ENCODE assay signal across 11 cellular contexts in the genomic region with DNA sequence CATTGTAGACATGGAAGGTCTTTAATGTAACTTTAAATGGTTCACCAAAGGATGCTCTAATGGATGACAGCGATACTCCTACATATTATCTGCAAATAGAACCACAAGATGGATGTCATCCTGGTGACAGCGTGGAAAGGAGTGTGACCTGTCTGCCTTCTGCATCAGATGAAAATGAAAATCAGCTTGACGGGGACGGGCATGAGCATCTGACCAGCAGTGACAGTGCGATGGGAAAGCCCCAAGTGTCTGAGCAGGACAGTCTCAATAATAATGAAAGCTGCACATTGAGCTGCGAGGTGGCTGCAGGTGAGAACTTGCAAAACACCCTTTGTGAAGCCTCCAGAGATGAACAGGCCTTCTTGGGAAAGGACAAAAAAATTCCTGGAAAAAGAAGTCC. TPM values are rescaled to one million over a fixed set of nuclear protein-coding genes. Genes with fewer than 3 reads are reported as not detected.
DNase-seq lines count a peak whose midpoint lies in the region; ATAC-seq and TF ChIP-seq lines count a peak whose summit lies in the region.
"Had no signal": no experiment of that assay in that cellular context is flagged by ENCODE, and none has a peak within 500 bp of the region (broad histone marks: within the 10 kb centered on the region; RNA-seq: fewer than 3 reads in every experiment).

No MANE protein-coding gene starts in this region.

- CTCF ChIA-PET in SK-N-SH (lab: Yijun Ruan, JAX), result interaction anchor here (1.0 to 1.6 kb wide), 2 partner anchors 8 to 15 kb away, joined by 3 read pairs; no protein-coding TSS in a partner anchor

- ATAC-seq in SK-N-SH treated with all-trans-retinoic acid at 6 μM for 48 hours, result no peak
- ATAC-seq in GM19468 (IDR thresholded peaks at IDR 0.05; ENCODE audit: extremely low read depth, unreplicated experiment), result peak; percentile 91
- peak; percentile 97 for ATAC-seq in HG03064 (IDR thresholded peaks at IDR 0.05; ENCODE audit: low read depth, unreplicated experiment)
- ATAC-seq in left colon, result peak; percentile 19
- ATAC-seq in gastroesophageal sphincter, result no peak

- H3K9me2 ChIP-seq in SK-N-SH, result no peaks in the 10 kb centered on the region

- peaks cover 9 to 23% of the 10 kb centered on the region in 2 experiments for H3K36me3 ChIP-seq in SK-N-SH (replicated peaks in 1 of 2; ENCODE audit: control insufficient read depth in 1 of 2, insufficient read depth in 2 of 2, low read length in 1 of 2)
- H3K36me3 ChIP-seq in gastroesophageal sphincter, result peaks cover 0 to 17% of the 10 kb centered on the region in 2 donors

- peaks cover 48% of the 10 kb centered on the region for H3F3A ChIP-seq in SK-N-SH (replicated peaks; ENCODE audit: insufficient read depth)

- H3K4me3 ChIP-seq in SK-N-SH (ENCODE audit: low read depth in 2 of 2, low read length in 1 of 2) (no peak overlapping the region), gastroesophageal sphincter (no peak overlapping the region)

- H3K9me3 ChIP-seq in SK-N-SH, result no peaks in the 10 kb centered on the region
- H3K9me3 ChIP-seq in gastroesophageal sphincter, result no peaks in the 10 kb centered on the region

- H3K9ac ChIP-seq in SK-N-SH, result no peak overlapping the region

- TF ChIP-seq CTCF in SK-N-SH (IDR thresholded peaks at IDR 0.05) (no peak), gastroesophageal sphincter (IDR thresholded peaks at IDR 0.05) (no peak)

- H3K27me3 ChIP-seq in SK-N-SH (ENCODE audit: insufficient read depth) (no peaks in the 10 kb centered on the region), gastroesophageal sphincter (no peaks in the 10 kb centered on the region)

- peaks cover 86% of the 10 kb centered on the region for H3K79me2 ChIP-seq in SK-N-SH (ENCODE audit: insufficient read depth)

- intact Hi-C loops in left colon (cut with DNase I, micrococcal nuclease), result no loop called here

- no peak for TF ChIP-seq POLR2A in gastroesophageal sphincter (IDR thresholded peaks at IDR 0.05)

- no peak for TF ChIP-seq RAD21 in SK-N-SH (IDR thresholded peaks at IDR 0.05; ENCODE audit: low read length)

- WGBS in SK-N-SH (ENCODE audit: low lambda C conversion rate), result 94% methylated on average over 6 of the region's 6 CpGs
- 97 to 100% methylated on average over 2 to 5 of the region's 6 CpGs for WGBS in gastroesophageal sphincter (ENCODE audit: low coverage in 1 of 2), 2 donors

- peak overlapping the region; percentile 56 to 85; a peak in 2 of 4 replicates for H3K27ac ChIP-seq in SK-N-SH (ENCODE audit: low read depth in 2 of 2, low read length in 1 of 2)
- peak overlapping the region in 1 of 4 donors; percentile 16 for H3K27ac ChIP-seq in gastroesophageal sphincter
- H3K27ac ChIP-seq: 22Rv1 had no signal

- no peak for DNase-seq in SK-N-SH
- no peak for DNase-seq in left colon
- no peak for DNase-seq in NCI-H748 (lab: John Stamatoyannopoulos, UW; ENCODE audit: unreplicated experiment)
- no peak for DNase-seq in dedifferentiated amniotic fluid mesenchymal stem cell (ENCODE audit: extremely low spot score)
- DNase-seq: activated naive CD8-positive, alpha-beta T cell treated with anti-CD3 and anti-CD28 coated beads, Interleukin-2, amount 10 ng/mL, durations not matched to agents 7 days and 5 days; NCI-H1092 had no signal

- peaks cover 10 to 25% of the 10 kb centered on the region in 2 experiments for H3K4me1 ChIP-seq in SK-N-SH (ENCODE audit: control insufficient read depth in 1 of 2, insufficient read depth in 2 of 2, low read depth in 1 of 2, low read length in 1 of 2)
- peaks cover 4 to 78% (median 16%) of the 10 kb centered on the region in 3 donors for H3K4me1 ChIP-seq in gastroesophageal sphincter

- H4K20me1 ChIP-seq in SK-N-SH (ENCODE audit: insufficient read depth), result no peaks in the 10 kb centered on the region; the same call in 1 of the 2 replicates

- TF ChIP-seq EP300 in SK-N-SH (IDR thresholded peaks at IDR 0.05; ENCODE audit: borderline replicate concordance in 1 of 2, low read depth in 1 of 2, low read length in 1 of 2) (no peak), gastroesophageal sphincter (IDR thresholded peaks at IDR 0.05) (no peak)

- H3K4me2 ChIP-seq in SK-N-SH, result no peak overlapping the region

- POLR2A ChIA-PET in SK-N-SH (lab: Yijun Ruan, JAX), result no interaction called here

- no peak overlapping the region for H2AFZ ChIP-seq in SK-N-SH (ENCODE audit: low read depth)

TF ChIP-seq in SK-N-SH, 30 proteins besides CTCF, POLR2A, EP300 and RAD21 (continues in another document):
- TF ChIP-seq, protein P1, sequence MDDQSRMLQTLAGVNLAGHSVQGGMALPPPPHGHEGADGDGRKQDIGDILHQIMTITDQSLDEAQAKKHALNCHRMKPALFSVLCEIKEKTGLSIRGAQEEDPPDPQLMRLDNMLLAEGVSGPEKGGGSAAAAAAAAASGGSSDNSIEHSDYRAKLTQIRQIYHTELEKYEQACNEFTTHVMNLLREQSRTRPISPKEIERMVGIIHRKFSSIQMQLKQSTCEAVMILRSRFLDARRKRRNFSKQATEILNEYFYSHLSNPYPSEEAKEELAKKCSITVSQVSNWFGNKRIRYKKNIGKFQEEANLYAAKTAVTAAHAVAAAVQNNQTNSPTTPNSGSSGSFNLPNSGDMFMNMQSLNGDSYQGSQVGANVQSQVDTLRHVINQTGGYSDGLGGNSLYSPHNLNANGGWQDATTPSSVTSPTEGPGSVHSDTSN (IDR thresholded peaks at IDR 0.05), result no peak
- TF ChIP-seq TAF1 (IDR thresholded peaks at IDR 0.05; ENCODE audit: borderline replicate concordance, low read depth, low read length), result no peak
- TF ChIP-seq, protein P2, sequence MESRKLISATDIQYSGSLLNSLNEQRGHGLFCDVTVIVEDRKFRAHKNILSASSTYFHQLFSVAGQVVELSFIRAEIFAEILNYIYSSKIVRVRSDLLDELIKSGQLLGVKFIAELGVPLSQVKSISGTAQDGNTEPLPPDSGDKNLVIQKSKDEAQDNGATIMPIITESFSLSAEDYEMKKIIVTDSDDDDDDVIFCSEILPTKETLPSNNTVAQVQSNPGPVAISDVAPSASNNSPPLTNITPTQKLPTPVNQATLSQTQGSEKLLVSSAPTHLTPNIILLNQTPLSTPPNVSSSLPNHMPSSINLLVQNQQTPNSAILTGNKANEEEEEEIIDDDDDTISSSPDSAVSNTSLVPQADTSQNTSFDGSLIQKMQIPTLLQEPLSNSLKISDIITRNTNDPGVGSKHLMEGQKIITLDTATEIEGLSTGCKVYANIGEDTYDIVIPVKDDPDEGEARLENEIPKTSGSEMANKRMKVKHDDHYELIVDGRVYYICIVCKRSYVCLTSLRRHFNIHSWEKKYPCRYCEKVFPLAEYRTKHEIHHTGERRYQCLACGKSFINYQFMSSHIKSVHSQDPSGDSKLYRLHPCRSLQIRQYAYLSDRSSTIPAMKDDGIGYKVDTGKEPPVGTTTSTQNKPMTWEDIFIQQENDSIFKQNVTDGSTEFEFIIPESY (IDR thresholded peaks at IDR 0.05; ENCODE audit: borderline replicate concordance, low read depth), result no peak
- TF ChIP-seq GABPA (IDR thresholded peaks at IDR 0.05; ENCODE audit: low read depth), result no peak
- TF ChIP-seq NFIC (IDR thresholded peaks at IDR 0.05; ENCODE audit: borderline replicate concordance), result no peak
- no peak for TF ChIP-seq ELF1 (IDR thresholded peaks at IDR 0.05)
- TF ChIP-seq EZH2phosphoT487 (IDR thresholded peaks at IDR 0.05; ENCODE audit: borderline replicate concordance, low read depth), result no peak
- TF ChIP-seq POLR2AphosphoS5 (IDR thresholded peaks at IDR 0.05; ENCODE audit: low read depth, low read length), result no peak

TF ChIP-seq in SK-N-SH treated with all-trans-retinoic acid at 6 μM for 48 hours, 23 proteins besides CTCF, POLR2A, EP300 and RAD21:
- TF ChIP-seq RARB (CRISPR knock-in tag; IDR thresholded peaks at IDR 0.05) (no peak), GLIS3 (CRISPR knock-in tag; IDR thresholded peaks at IDR 0.05) (no peak), TOX (CRISPR knock-in tag; IDR thresholded peaks at IDR 0.05; ENCODE audit: borderline replicate concordance) (no peak)

RNA-seq across cellular contexts. Expression of a gene that starts 25.2 kb away (rescaled TPM):
- 21.7 and 29.8 TPM in 2 replicates for polyA plus RNA-seq in SK-N-SH (2012; rRNA removed)
- 26.4 and 27.7 TPM in 2 replicates for polyA plus RNA-seq in SK-N-SH (2012; cell fraction: cytosol; rRNA removed)
- polyA plus RNA-seq in SK-N-SH (2012; cell fraction: nucleus; rRNA removed), result 34.0 and 50.1 TPM in 2 replicates
- total RNA-seq in left colon (10 to 100 TPM; 40.2 to 45.0 TPM), gastroesophageal sphincter (10 to 100 TPM; 41.6 to 81.9 (median 65.6) TPM)

RNA-seq across cellular contexts. Expression of a gene that starts 25.4 kb away (rescaled TPM):
- 17.3 and 26.2 TPM in 2 replicates for polyA plus RNA-seq in SK-N-SH (2012; rRNA removed)
- polyA plus RNA-seq in SK-N-SH (2012; cell fraction: cytosol; rRNA removed), result 29.0 and 40.0 TPM in 2 replicates
- polyA plus RNA-seq in SK-N-SH (2012; cell fraction: nucleus; rRNA removed), result 13.5 and 23.2 TPM in 2 replicates
- total RNA-seq in left colon, result 10 to 100 TPM; 10.2 to 12.3 TPM
- total RNA-seq in gastroesophageal sphincter, result 10 to 100 TPM in 2 of 4 donors, 1 to 10 TPM in 2; 7.4 to 12.8 (median 10.2) TPM

Comparison
In these comparisons a context has a peak if more than half of its experiments do, and no peak if none do; other contexts are left out.
1. ATAC-seq: peak in GM19468 (single experiment), HG03064 (single experiment) and left colon (single experiment); none in SK-N-SH treated with all-trans-retinoic acid at 6 μM for 48 hours (single experiment) and gastroesophageal sphincter (single experiment).